In genomic region chr19:47348819-47349795, GRCh38 we compare ENCODE assay signal across 1 cellular context.
TF ChIP-seq lines count a peak whose summit lies in the region.

TSS of gene DHX34 (plus strand) at chr19:47349315. CDS start at chr19:47353031, 3,716 bp downstream.

TF ChIP-seq in HepG2, 621 proteins besides CTCF, POLR2A, EP300 and RAD21 (continued from another document and continues in another):
- 0 out of 2 replicates have a peak, but pooled peaks have one; percentile 2 for TF ChIP-seq ZBTB25 (CRISPR knock-in tag; IDR thresholded peaks at IDR 0.05)
- TF ChIP-seq ETV5 (CRISPR knock-in tag; IDR thresholded peaks at IDR 0.05; ENCODE audit: borderline replicate concordance), result peak; percentile 62; the same call in 1 of the 2 replicates
- TF ChIP-seq ZFP37 (CRISPR knock-in tag; IDR thresholded peaks at IDR 0.05; ENCODE audit: borderline replicate concordance), result peak; percentile 6; the same call in 1 of the 2 replicates
- TF ChIP-seq PBX2 (CRISPR knock-in tag; IDR thresholded peaks at IDR 0.05), result no peak
- TF ChIP-seq ZNF317 (CRISPR knock-in tag; IDR thresholded peaks at IDR 0.05), result peak; percentile 32; the same call in 1 of the 2 replicates
- no peak; the same call in 1 of the 2 replicates for TF ChIP-seq MXD4 (CRISPR knock-in tag; IDR thresholded peaks at IDR 0.05)
- TF ChIP-seq ZNF704 (CRISPR knock-in tag; IDR thresholded peaks at IDR 0.05; ENCODE audit: borderline replicate concordance), result no peak
- TF ChIP-seq ZFP90 (CRISPR knock-in tag; IDR thresholded peaks at IDR 0.05; ENCODE audit: borderline replicate concordance), result no peak; the same call in 1 of the 2 replicates
- TF ChIP-seq TEAD2 (CRISPR knock-in tag; IDR thresholded peaks at IDR 0.05), result no peak
- TF ChIP-seq FUBP1 (CRISPR knock-in tag; IDR thresholded peaks at IDR 0.05; ENCODE audit: borderline replicate concordance), result 0 out of 2 replicates have a peak, but pooled peaks have one; percentile 25
- TF ChIP-seq ZBTB26 (CRISPR knock-in tag; IDR thresholded peaks at IDR 0.05; ENCODE audit: borderline replicate concordance), result no peak
- peak; percentile 57; the same call in 1 of the 2 replicates for TF ChIP-seq ZFP91 (CRISPR knock-in tag; IDR thresholded peaks at IDR 0.05; ENCODE audit: borderline replicate concordance)
- no peak for TF ChIP-seq ZBTB40 (IDR thresholded peaks at IDR 0.05)
- no peak; the same call in 1 of the 2 replicates for TF ChIP-seq ZBTB40 (CRISPR knock-in tag; IDR thresholded peaks at IDR 0.05)
- TF ChIP-seq SP5 (CRISPR knock-in tag; IDR thresholded peaks at IDR 0.05; ENCODE audit: borderline replicate concordance, low read depth), result peak; percentile 65; the same call in 1 of the 2 replicates
- no peak for TF ChIP-seq CBFB (CRISPR knock-in tag; IDR thresholded peaks at IDR 0.05)
- peak; percentile 74 for TF ChIP-seq HNRNPLL (IDR thresholded peaks at IDR 0.05; ENCODE audit: low read depth, low read length, poor library complexity, severe bottlenecking)
- TF ChIP-seq ZC3H4 (CRISPR knock-in tag; IDR thresholded peaks at IDR 0.05; ENCODE audit: borderline replicate concordance), result no peak
- TF ChIP-seq ZFP41 (CRISPR knock-in tag; IDR thresholded peaks at IDR 0.05; ENCODE audit: borderline replicate concordance), result 0 out of 2 replicates have a peak, but pooled peaks have one; percentile 41
- no peak for TF ChIP-seq ZFAT (CRISPR knock-in tag; conservative IDR thresholded peaks at IDR 0.05)
- TF ChIP-seq NFYC (CRISPR knock-in tag; IDR thresholded peaks at IDR 0.05), result peak; percentile 85
- no peak for TF ChIP-seq ZXDC (CRISPR knock-in tag; IDR thresholded peaks at IDR 0.05)
- TF ChIP-seq ZNF17 (CRISPR knock-in tag; IDR thresholded peaks at IDR 0.05), result no peak
- TF ChIP-seq ZNF784 (CRISPR knock-in tag; IDR thresholded peaks at IDR 0.05; ENCODE audit: borderline replicate concordance), result peak; percentile 25; the same call in 1 of the 2 replicates
- TF ChIP-seq HMGXB4 (CRISPR knock-in tag; IDR thresholded peaks at IDR 0.05; ENCODE audit: borderline replicate concordance in 1 of 2, low read depth in 1 of 2), result peak; percentile 74 to 80
- peak; percentile 47; the same call in 1 of the 2 replicates for TF ChIP-seq TGIF2 (CRISPR knock-in tag; IDR thresholded peaks at IDR 0.05)
- TF ChIP-seq SRSF1 (optimal IDR thresholded peaks at IDR 0.05; ENCODE audit: low read depth, low read length), result peak; percentile 67
- TF ChIP-seq GFI1 (CRISPR knock-in tag; IDR thresholded peaks at IDR 0.05; ENCODE audit: borderline replicate concordance), result no peak
- 0 out of 2 replicates have a peak, but pooled peaks have one; percentile 9 for TF ChIP-seq DPF2 (CRISPR knock-in tag; IDR thresholded peaks at IDR 0.05; ENCODE audit: borderline replicate concordance, low read depth)
- peak; percentile 96 for TF ChIP-seq HNRNPH1 (optimal IDR thresholded peaks at IDR 0.05; ENCODE audit: low read depth, low read length)
- TF ChIP-seq ARNTL (CRISPR knock-in tag; IDR thresholded peaks at IDR 0.05), result peak; percentile 83
